ENCODE assay signal across 19 cellular contexts in genomic region chr22:47207846-47208554, GRCh38.
"Had no signal": no experiment of that assay in that cellular context is flagged by ENCODE, and none has a peak within 500 bp of the region (broad histone marks: within the 10 kb centered on the region; RNA-seq: fewer than 3 reads in every experiment).

No MANE protein-coding gene starts in this region.

- FAIRE-seq: astrocyte, colon, keratinocyte had no signal

- ATAC-seq: activated T-cell treated with anti-CD3 and anti-CD28 coated beads, Interleukin-2, amount 50 U/mL, for 72 hours; gastrocnemius medialis; heart right ventricle; left ventricle myocardium superior; stimulated activated naive B cell treated with anti-CD40 and anti-IgM and Interleukin-4, amounts not matched to agents 10 μg/mL and 1 μg/mL and 100 μg/mL, for 72 hours had no signal

- H3K9ac ChIP-seq: neural progenitor cell had no signal

- H3K27ac Mint-ChIP-seq: activated naive CD4-positive, alpha-beta T cell treated with anti-CD3 and anti-CD28 coated beads for 36 hours; activated T-cell treated with anti-CD3 and anti-CD28 coated beads, Interleukin-2, amount 50 U/mL, for 72 hours; neural progenitor cell; stimulated activated naive B cell treated with anti-CD40 and anti-IgM and Interleukin-4, amounts not matched to agents 10 μg/mL and 1 μg/mL and 100 μg/mL, for 72 hours had no signal

- H3K27me3 ChIP-seq: gastrocnemius medialis, neural progenitor cell, right atrium auricular region, SJSA1, upper lobe of left lung had no signal

- H3K36me3 ChIP-seq: gastrocnemius medialis, heart right ventricle, neural progenitor cell, right atrium auricular region, SJSA1, upper lobe of left lung had no signal

- H3K4me1 Mint-ChIP-seq: neural progenitor cell; stimulated activated naive B cell treated with anti-CD40 and anti-IgM and Interleukin-4, amounts not matched to agents 10 μg/mL and 1 μg/mL and 100 μg/mL, for 72 hours had no signal

- H3K9me3 ChIP-seq: gastrocnemius medialis, heart right ventricle, right atrium auricular region, SJSA1, upper lobe of left lung had no signal

- H3K27ac ChIP-seq: epithelial cell of prostate, gastrocnemius medialis, heart right ventricle, neural progenitor cell, right atrium auricular region, SJSA1, upper lobe of left lung had no signal

- DNase-seq: activated CD4-positive, alpha-beta T cell treated with anti-CD3 and anti-CD28 coated beads for 48 hours; activated naive CD4-positive, alpha-beta T cell treated with anti-CD3 and anti-CD28 coated beads for 36 hours; activated T-cell treated with anti-CD3 and anti-CD28 coated beads, Interleukin-2, amount 50 U/mL, for 72 hours; effector CD8-positive, alpha-beta T cell; gastrocnemius medialis; heart right ventricle; left ventricle myocardium superior; mesendoderm; stimulated activated naive B cell treated with anti-CD40 and anti-IgM and Interleukin-4, amounts not matched to agents 10 μg/mL and 1 μg/mL and 100 μg/mL, for 72 hours; substantia nigra had no signal

- H3K4me3 Mint-ChIP-seq: activated naive CD4-positive, alpha-beta T cell treated with anti-CD3 and anti-CD28 coated beads for 36 hours; activated T-cell treated with anti-CD3 and anti-CD28 coated beads, Interleukin-2, amount 50 U/mL, for 72 hours; neural progenitor cell; stimulated activated naive B cell treated with anti-CD40 and anti-IgM and Interleukin-4, amounts not matched to agents 10 μg/mL and 1 μg/mL and 100 μg/mL, for 72 hours had no signal

- H3K9me3 Mint-ChIP-seq: activated naive CD4-positive, alpha-beta T cell treated with anti-CD3 and anti-CD28 coated beads for 36 hours; activated T-cell treated with anti-CD3 and anti-CD28 coated beads, Interleukin-2, amount 50 U/mL, for 72 hours; stimulated activated naive B cell treated with anti-CD40 and anti-IgM and Interleukin-4, amounts not matched to agents 10 μg/mL and 1 μg/mL and 100 μg/mL, for 72 hours had no signal

- H3K36me3 Mint-ChIP-seq: stimulated activated naive B cell treated with anti-CD40 and anti-IgM and Interleukin-4, amounts not matched to agents 10 μg/mL and 1 μg/mL and 100 μg/mL, for 72 hours had no signal

- H3K4me3 ChIP-seq: gastrocnemius medialis, heart right ventricle, neural progenitor cell, right atrium auricular region, SJSA1, smooth muscle cell, upper lobe of left lung had no signal

- H3K4me1 ChIP-seq: gastrocnemius medialis, heart right ventricle, neural progenitor cell, right atrium auricular region, SJSA1, upper lobe of left lung had no signal
